Comparison of ENCODE assay signal across 1 cellular context in the genomic region with DNA sequence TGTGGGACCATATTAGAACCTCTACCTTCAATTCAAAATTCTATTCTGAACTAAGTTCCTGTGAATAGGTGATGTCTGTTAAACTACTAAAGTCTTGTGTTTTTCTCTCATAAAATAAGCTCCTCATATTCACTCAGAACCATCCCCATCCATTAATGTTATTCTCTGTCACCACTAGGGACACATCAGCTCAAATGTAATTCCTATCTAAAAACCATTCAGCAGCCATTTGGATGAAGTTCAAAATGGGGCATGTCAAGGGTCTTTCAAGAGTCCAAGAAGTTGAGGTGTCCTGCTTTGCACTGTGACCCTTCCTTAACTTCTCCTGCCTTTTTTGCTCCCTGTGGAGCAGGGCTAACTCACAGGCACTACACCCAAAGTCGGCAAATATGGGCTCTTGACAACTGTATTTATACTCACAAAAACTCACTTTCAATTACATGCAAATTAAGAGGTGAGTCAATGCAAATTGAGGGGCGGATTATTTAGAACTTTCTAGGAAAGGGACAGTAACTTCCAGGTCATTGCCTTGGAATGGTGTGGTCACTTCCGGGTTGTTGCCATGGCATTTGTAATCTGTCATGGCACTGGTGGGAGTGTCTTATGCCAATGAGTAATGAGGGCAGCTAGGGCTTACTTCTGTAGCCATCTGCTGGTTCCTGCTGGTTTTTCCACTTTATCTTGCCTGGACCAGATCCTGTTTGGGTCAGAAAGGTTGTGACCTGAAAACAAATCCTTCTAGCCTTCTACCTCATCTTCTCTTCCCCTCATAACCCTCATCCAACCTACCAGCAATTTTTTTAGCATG.
TF ChIP-seq lines count a peak whose summit lies in the region.

No MANE protein-coding gene starts in this region.

TF ChIP-seq in GM23338, 12 proteins besides CTCF, POLR2A, EP300 and RAD21 (continued from another document):
- TF ChIP-seq, protein P1, sequence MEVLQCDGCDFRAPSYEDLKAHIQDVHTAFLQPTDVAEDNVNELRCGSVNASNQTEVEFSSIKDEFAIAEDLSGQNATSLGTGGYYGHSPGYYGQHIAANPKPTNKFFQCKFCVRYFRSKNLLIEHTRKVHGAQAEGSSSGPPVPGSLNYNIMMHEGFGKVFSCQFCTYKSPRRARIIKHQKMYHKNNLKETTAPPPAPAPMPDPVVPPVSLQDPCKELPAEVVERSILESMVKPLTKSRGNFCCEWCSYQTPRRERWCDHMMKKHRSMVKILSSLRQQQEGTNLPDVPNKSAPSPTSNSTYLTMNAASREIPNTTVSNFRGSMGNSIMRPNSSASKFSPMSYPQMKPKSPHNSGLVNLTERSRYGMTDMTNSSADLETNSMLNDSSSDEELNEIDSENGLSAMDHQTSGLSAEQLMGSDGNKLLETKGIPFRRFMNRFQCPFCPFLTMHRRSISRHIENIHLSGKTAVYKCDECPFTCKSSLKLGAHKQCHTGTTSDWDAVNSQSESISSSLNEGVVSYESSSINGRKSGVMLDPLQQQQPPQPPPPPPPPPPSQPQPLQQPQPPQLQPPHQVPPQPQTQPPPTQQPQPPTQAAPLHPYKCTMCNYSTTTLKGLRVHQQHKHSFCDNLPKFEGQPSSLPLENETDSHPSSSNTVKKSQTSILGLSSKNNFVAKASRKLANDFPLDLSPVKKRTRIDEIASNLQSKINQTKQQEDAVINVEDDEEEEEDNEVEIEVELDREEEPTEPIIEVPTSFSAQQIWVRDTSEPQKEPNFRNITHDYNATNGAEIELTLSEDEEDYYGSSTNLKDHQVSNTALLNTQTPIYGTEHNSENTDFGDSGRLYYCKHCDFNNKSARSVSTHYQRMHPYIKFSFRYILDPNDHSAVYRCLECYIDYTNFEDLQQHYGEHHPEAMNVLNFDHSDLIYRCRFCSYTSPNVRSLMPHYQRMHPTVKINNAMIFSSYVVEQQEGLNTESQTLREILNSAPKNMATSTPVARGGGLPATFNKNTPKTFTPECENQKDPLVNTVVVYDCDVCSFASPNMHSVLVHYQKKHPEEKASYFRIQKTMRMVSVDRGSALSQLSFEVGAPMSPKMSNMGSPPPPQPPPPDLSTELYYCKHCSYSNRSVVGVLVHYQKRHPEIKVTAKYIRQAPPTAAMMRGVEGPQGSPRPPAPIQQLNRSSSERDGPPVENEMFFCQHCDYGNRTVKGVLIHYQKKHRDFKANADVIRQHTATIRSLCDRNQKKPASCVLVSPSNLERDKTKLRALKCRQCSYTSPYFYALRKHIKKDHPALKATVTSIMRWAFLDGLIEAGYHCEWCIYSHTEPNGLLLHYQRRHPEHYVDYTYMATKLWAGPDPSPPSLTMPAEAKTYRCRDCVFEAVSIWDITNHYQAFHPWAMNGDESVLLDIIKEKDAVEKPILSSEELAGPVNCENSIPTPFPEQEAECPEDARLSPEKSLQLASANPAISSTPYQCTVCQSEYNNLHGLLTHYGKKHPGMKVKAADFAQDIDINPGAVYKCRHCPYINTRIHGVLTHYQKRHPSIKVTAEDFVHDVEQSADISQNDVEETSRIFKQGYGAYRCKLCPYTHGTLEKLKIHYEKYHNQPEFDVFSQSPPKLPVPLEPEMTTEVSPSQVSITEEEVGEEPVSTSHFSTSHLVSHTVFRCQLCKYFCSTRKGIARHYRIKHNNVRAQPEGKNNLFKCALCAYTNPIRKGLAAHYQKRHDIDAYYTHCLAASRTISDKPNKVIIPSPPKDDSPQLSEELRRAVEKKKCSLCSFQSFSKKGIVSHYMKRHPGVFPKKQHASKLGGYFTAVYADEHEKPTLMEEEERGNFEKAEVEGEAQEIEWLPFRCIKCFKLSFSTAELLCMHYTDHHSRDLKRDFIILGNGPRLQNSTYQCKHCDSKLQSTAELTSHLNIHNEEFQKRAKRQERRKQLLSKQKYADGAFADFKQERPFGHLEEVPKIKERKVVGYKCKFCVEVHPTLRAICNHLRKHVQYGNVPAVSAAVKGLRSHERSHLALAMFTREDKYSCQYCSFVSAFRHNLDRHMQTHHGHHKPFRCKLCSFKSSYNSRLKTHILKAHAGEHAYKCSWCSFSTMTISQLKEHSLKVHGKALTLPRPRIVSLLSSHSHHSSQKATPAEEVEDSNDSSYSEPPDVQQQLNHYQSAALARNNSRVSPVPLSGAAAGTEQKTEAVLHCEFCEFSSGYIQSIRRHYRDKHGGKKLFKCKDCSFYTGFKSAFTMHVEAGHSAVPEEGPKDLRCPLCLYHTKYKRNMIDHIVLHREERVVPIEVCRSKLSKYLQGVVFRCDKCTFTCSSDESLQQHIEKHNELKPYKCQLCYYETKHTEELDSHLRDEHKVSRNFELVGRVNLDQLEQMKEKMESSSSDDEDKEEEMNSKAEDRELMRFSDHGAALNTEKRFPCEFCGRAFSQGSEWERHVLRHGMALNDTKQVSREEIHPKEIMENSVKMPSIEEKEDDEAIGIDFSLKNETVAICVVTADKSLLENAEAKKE (CRISPR knock-in tag; IDR thresholded peaks at IDR 0.05), result no peak
- TF ChIP-seq, protein P2, sequence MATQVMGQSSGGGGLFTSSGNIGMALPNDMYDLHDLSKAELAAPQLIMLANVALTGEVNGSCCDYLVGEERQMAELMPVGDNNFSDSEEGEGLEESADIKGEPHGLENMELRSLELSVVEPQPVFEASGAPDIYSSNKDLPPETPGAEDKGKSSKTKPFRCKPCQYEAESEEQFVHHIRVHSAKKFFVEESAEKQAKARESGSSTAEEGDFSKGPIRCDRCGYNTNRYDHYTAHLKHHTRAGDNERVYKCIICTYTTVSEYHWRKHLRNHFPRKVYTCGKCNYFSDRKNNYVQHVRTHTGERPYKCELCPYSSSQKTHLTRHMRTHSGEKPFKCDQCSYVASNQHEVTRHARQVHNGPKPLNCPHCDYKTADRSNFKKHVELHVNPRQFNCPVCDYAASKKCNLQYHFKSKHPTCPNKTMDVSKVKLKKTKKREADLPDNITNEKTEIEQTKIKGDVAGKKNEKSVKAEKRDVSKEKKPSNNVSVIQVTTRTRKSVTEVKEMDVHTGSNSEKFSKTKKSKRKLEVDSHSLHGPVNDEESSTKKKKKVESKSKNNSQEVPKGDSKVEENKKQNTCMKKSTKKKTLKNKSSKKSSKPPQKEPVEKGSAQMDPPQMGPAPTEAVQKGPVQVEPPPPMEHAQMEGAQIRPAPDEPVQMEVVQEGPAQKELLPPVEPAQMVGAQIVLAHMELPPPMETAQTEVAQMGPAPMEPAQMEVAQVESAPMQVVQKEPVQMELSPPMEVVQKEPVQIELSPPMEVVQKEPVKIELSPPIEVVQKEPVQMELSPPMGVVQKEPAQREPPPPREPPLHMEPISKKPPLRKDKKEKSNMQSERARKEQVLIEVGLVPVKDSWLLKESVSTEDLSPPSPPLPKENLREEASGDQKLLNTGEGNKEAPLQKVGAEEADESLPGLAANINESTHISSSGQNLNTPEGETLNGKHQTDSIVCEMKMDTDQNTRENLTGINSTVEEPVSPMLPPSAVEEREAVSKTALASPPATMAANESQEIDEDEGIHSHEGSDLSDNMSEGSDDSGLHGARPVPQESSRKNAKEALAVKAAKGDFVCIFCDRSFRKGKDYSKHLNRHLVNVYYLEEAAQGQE (IDR thresholded peaks at IDR 0.05; ENCODE audit: unreplicated experiment), result no peak
- no peak for TF ChIP-seq STAT1 (IDR thresholded peaks at IDR 0.05; ENCODE audit: unreplicated experiment)
- TF ChIP-seq CREB1 (CRISPR knock-in tag; IDR thresholded peaks at IDR 0.05; ENCODE audit: low read depth), result no peak
- TF ChIP-seq, protein P3, sequence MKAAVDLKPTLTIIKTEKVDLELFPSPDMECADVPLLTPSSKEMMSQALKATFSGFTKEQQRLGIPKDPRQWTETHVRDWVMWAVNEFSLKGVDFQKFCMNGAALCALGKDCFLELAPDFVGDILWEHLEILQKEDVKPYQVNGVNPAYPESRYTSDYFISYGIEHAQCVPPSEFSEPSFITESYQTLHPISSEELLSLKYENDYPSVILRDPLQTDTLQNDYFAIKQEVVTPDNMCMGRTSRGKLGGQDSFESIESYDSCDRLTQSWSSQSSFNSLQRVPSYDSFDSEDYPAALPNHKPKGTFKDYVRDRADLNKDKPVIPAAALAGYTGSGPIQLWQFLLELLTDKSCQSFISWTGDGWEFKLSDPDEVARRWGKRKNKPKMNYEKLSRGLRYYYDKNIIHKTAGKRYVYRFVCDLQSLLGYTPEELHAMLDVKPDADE (IDR thresholded peaks at IDR 0.05), result no peak
TF ChIP-seq in GM23338: peak in this region for 0.
